ENCODE assay signal across 23 cellular contexts in the genomic region with DNA sequence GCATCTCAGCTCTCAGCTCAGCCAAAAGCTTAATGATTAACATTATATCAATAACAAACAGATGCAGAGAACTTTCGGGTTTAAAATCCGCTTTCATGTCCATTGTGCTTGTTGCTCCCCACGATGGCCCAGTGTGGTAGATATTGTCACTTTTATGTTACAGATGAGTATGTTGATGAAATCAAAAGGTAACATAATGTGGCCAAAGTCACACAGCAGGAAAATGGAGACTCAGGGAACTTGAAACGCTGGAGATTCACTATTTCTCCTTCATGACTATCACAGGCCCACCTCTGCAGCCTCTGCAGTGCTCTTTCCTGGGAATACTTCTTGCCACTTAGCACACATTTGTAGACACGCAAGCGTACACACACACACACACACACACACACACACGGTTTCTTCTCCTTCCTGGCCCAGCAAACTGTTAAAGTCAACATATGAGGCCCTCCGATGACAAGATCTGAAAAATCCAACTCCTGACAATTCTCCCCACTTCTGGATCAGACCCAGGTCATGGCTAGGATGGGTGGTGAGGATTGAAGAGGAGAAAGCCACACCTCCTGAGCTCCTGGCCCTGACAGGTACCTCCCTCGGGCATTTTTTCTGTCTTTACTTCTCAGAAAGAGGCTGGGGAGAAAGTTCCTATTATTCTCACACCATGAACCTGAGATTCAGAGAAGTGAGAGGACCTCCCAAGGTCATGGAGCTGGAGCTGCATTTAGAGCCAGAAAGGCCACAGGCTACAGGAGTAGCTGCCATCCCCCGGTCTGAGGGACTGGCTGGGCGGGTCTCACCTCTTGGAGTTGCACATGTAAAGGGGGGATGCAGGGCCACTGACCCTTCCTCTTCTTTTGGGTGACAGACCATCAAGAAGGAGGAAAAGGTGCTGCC. TPM values are rescaled to one million over a fixed set of nuclear protein-coding genes. Genes with fewer than 3 reads are reported as not detected.
"Had no signal": no experiment of that assay in that cellular context is flagged by ENCODE, and none has a peak within 500 bp of the region (broad histone marks: within the 10 kb centered on the region; RNA-seq: fewer than 3 reads in every experiment).

No MANE protein-coding gene starts in this region.

- FAIRE-seq: frontal cortex, islet of Langerhans had no signal

- H3K4me1 Mint-ChIP-seq: activated CD4-positive, alpha-beta T cell treated with anti-CD3 and anti-CD28 coated beads, Interleukin-2, amount 10 ng/mL, durations not matched to agents 7 days and 5 days; activated T-helper 17 cell treated with anti-CD3 and anti-CD28 coated beads, Interleukin-2, amount 50 U/mL, for 72 hours had no signal

- H3K27ac ChIP-seq: heart left ventricle, left lung, right atrium auricular region, skin epidermis had no signal

- ATAC-seq: activated T-helper 17 cell treated with anti-CD3 and anti-CD28 coated beads, Interleukin-2, amount 50 U/mL, for 72 hours; heart left ventricle; left lung; naive thymus-derived CD8-positive, alpha-beta T cell; T-helper 17 cell had no signal

- H3K36me3 ChIP-seq: heart left ventricle, left lung, right atrium auricular region had no signal

- H3K9me3 ChIP-seq: heart left ventricle, left lung, right atrium auricular region had no signal

- H3K4me1 ChIP-seq: heart left ventricle, left lung, right atrium auricular region had no signal

- H3K9me3 Mint-ChIP-seq: activated CD4-positive, alpha-beta T cell treated with anti-CD3 and anti-CD28 coated beads, Interleukin-2, amount 10 ng/mL, durations not matched to agents 7 days and 5 days; activated T-helper 17 cell treated with anti-CD3 and anti-CD28 coated beads, Interleukin-2, amount 50 U/mL, for 72 hours had no signal

- H3K27me3 ChIP-seq: heart left ventricle, left lung, right atrium auricular region had no signal

- H3K36me3 Mint-ChIP-seq: naive thymus-derived CD8-positive, alpha-beta T cell had no signal

- H3K4me3 Mint-ChIP-seq: activated CD4-positive, alpha-beta T cell treated with anti-CD3 and anti-CD28 coated beads, Interleukin-2, amount 10 ng/mL, durations not matched to agents 7 days and 5 days; activated T-helper 17 cell treated with anti-CD3 and anti-CD28 coated beads, Interleukin-2, amount 50 U/mL, for 72 hours; naive thymus-derived CD8-positive, alpha-beta T cell; T-helper 17 cell had no signal

- H3K27ac Mint-ChIP-seq: activated CD4-positive, alpha-beta T cell treated with anti-CD3 and anti-CD28 coated beads, Interleukin-2, amount 10 ng/mL, durations not matched to agents 7 days and 5 days; activated T-helper 17 cell treated with anti-CD3 and anti-CD28 coated beads, Interleukin-2, amount 50 U/mL, for 72 hours; T-helper 17 cell had no signal

- H3K4me3 ChIP-seq: heart left ventricle, left lung, right atrium auricular region, skin epidermis had no signal

- DNase-seq: activated CD4-positive, alpha-beta T cell treated with anti-CD3 and anti-CD28 coated beads, Interleukin-2, amount 10 ng/mL, durations not matched to agents 7 days and 5 days; activated CD8-positive, alpha-beta memory T cell treated with anti-CD3 and anti-CD28 coated beads for 24 hours; activated naive CD4-positive, alpha-beta T cell treated with Interleukin-2 at 50 U/mL for 16 hours; activated T-cell treated with anti-CD3 and anti-CD28 coated beads for 4 hours; anterior cingulate cortex; cerebellar nuclear complex; heart left ventricle; left lung; naive thymus-derived CD8-positive, alpha-beta T cell; nucleus accumbens; stimulated activated CD4-positive, alpha-beta T cell treated with anti-CD3 and anti-CD28 coated beads, Interleukin-4, amount 100 ng/mL, for 4 hours; stimulated activated CD8-positive, alpha-beta memory T cell treated with anti-CD3 and anti-CD28 coated beads, Interleukin-4, amount 100 ng/mL, for 48 hours; stimulated activated naive CD4-positive, alpha-beta T cell treated with Interleukin-2 at 50 U/mL for 16 hours; substantia nigra; T-helper 17 cell; trophoblast cell had no signal

RNA-seq across cellular contexts. Expression of gene DRC7, which starts 9.7 kb away (rescaled TPM):
- total RNA-seq: activated CD4-positive, alpha-beta T cell treated with anti-CD3 and anti-CD28 coated beads, Interleukin-2, amount 10 ng/mL, durations not matched to agents 7 days and 5 days; activated T-helper 17 cell treated with anti-CD3 and anti-CD28 coated beads, Interleukin-2, amount 50 U/mL, for 72 hours; epithelial cell of proximal tubule; naive thymus-derived CD8-positive, alpha-beta T cell; posterior vena cava; right atrium auricular region had no signal
- polyA plus RNA-seq: heart left ventricle; naive thymus-derived CD8-positive, alpha-beta T cell had no signal

RNA-seq across cellular contexts. Expression of gene ADGRG3, which starts 36.2 kb away (rescaled TPM):
- total RNA-seq: activated CD4-positive, alpha-beta T cell treated with anti-CD3 and anti-CD28 coated beads, Interleukin-2, amount 10 ng/mL, durations not matched to agents 7 days and 5 days; activated T-helper 17 cell treated with anti-CD3 and anti-CD28 coated beads, Interleukin-2, amount 50 U/mL, for 72 hours; frontal cortex; naive thymus-derived CD8-positive, alpha-beta T cell had no signal
- polyA plus RNA-seq: naive thymus-derived CD8-positive, alpha-beta T cell had no signal
